Comparison of ENCODE assay signal across 1 cellular context in the genomic region with DNA sequence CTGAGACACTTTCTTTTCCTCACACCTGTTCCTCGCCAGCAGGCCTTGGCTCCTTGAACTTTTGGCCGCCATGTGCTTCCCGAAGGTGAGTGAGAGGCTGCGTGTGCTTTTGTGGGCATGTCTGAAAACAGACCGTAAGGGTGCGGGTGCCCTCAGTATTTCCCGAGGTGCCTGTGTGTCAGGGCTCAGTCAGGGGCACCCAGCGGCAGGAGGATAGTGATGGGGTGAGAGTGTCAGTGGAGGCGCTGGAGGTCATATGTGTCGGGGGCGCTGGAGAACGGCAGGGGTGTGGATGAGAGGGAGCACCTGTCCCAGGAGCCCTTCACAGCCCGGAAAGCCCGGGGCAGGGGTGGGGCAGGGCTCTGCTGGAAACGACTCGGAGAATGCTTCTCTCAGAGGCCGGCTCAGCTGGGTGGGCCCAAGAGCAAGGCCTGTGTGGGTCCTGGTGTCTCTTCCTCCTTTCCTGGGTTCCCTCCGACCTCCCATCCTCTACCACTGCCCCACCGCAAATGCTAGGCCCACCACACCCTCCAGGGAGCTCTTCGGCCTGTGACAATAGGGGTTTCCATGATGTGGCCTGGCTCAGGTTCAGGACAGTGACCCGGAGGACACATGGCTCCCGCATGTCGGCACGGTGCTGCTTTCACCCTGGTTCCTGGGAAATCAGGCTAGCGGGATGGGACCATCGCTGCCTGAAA.
TF ChIP-seq lines count a peak whose summit lies in the region.

No MANE protein-coding gene starts in this region.

TF ChIP-seq in endothelial cell of umbilical vein, 7 proteins besides CTCF, POLR2A, EP300 and RAD21:
- TF ChIP-seq EZH2 (IDR thresholded peaks at IDR 0.05; ENCODE audit: borderline replicate concordance, low read depth, low read length, severe bottlenecking) = no peak
- no peak for TF ChIP-seq JUN (IDR thresholded peaks at IDR 0.05; ENCODE audit: borderline replicate concordance, insufficient read depth, insufficient read length, low read depth)
- TF ChIP-seq, protein P1, sequence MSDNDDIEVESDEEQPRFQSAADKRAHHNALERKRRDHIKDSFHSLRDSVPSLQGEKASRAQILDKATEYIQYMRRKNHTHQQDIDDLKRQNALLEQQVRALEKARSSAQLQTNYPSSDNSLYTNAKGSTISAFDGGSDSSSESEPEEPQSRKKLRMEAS (IDR thresholded peaks at IDR 0.05; ENCODE audit: insufficient read depth, insufficient read length) = no peak
- TF ChIP-seq POLR2AphosphoS5 (IDR thresholded peaks at IDR 0.05; ENCODE audit: insufficient read depth, low read depth, low read length) = no peak
- TF ChIP-seq MYC (IDR thresholded peaks at IDR 0.05; ENCODE audit: low read depth, low read length) = no peak
TF ChIP-seq in endothelial cell of umbilical vein: peak in this region for 0.
